21 cellular contexts compared by ENCODE assay signal in genomic region chr12:47410383-47410782, GRCh38.
DNase-seq lines count a peak whose midpoint lies in the region; ATAC-seq lines count a peak whose summit lies in the region.
"Had no signal": no experiment of that assay in that cellular context is flagged by ENCODE, and none has a peak within 500 bp of the region (broad histone marks: within the 10 kb centered on the region; RNA-seq: fewer than 3 reads in every experiment).

No MANE protein-coding gene starts in this region.

- H3K4me1 ChIP-seq in CD4-positive, alpha-beta memory T cell (ENCODE audit: insufficient read depth, low read length) = peaks cover 44% of the 10 kb centered on the region

- no peak overlapping the region for H3K4me3 Mint-ChIP-seq in activated T-cell treated with anti-CD3 and anti-CD28 coated beads, Interleukin-2, amount 50 U/mL, for 72 hours
- H3K4me3 Mint-ChIP-seq in activated T-cell treated with anti-CD3 and anti-CD28 coated beads, Interleukin-2, amount 50 U/mL, for 4 hours = no peak overlapping the region
- H3K4me3 Mint-ChIP-seq in CD4-positive, alpha-beta memory T cell = peak overlapping the region in 1 of 8 donors; percentile 26
- peak overlapping the region in 9 of 10 donors; percentile 20 to 71 (median 49) for H3K4me3 Mint-ChIP-seq in naive thymus-derived CD8-positive, alpha-beta T cell
- H3K4me3 Mint-ChIP-seq: HFFc6 had no signal

- no peak overlapping the region for H3K27ac ChIP-seq in CD4-positive, alpha-beta memory T cell (ENCODE audit: low read depth, low read length)

- H3K27me3 ChIP-seq in CD4-positive, alpha-beta memory T cell (ENCODE audit: insufficient read depth, low read length) = no peaks in the 10 kb centered on the region

- POLR2A ChIA-PET in CD4-positive, alpha-beta memory T cell (lab: Charles Lee; ENCODE audit: partially characterized antibody) = interaction anchor here (1.3 to 1.5 kb wide), 2 partner anchors 14 to 203 kb away, joined by 3 to 6 read pairs; no protein-coding TSS in a partner anchor
- POLR2A ChIA-PET in naive thymus-derived CD8-positive, alpha-beta T cell (lab: Charles Lee) = interaction anchor here (0.6 to 1.5 kb wide), 5 partner anchors 134 to 379 kb away, joined by 3 to 5 read pairs (median 3); no protein-coding TSS in a partner anchor

- peaks cover 0 to 1% of the 10 kb centered on the region in 2 donors for H3K36me3 Mint-ChIP-seq in activated T-cell treated with anti-CD3 and anti-CD28 coated beads, Interleukin-2, amount 50 U/mL, for 72 hours (ENCODE audit: insufficient read depth in 2 of 2)
- H3K36me3 Mint-ChIP-seq in activated T-cell treated with anti-CD3 and anti-CD28 coated beads, Interleukin-2, amount 50 U/mL, for 4 hours (ENCODE audit: insufficient read depth) = no peaks in the 10 kb centered on the region
- H3K36me3 Mint-ChIP-seq in CD4-positive, alpha-beta memory T cell = no peaks in the 10 kb centered on the region
- no peaks in the 10 kb centered on the region for H3K36me3 Mint-ChIP-seq in naive thymus-derived CD8-positive, alpha-beta T cell

- H3K9me3 Mint-ChIP-seq in activated T-cell treated with anti-CD3 and anti-CD28 coated beads, Interleukin-2, amount 50 U/mL, for 72 hours = peaks cover 0 to 3% of the 10 kb centered on the region in 2 donors
- H3K9me3 Mint-ChIP-seq in activated T-cell treated with anti-CD3 and anti-CD28 coated beads, Interleukin-2, amount 50 U/mL, for 4 hours = no peaks in the 10 kb centered on the region
- H3K9me3 Mint-ChIP-seq in CD4-positive, alpha-beta memory T cell = peaks cover 0 to 3% (median 0%) of the 10 kb centered on the region in 8 donors
- H3K9me3 Mint-ChIP-seq in naive thymus-derived CD8-positive, alpha-beta T cell = no peaks in the 10 kb centered on the region
- H3K9me3 Mint-ChIP-seq: HFFc6 had no signal

- no peak for DNase-seq in activated T-cell treated with anti-CD3 and anti-CD28 coated beads, Interleukin-2, amount 50 U/mL, for 72 hours
- no peak for DNase-seq in activated T-cell treated with anti-CD3 and anti-CD28 coated beads, Interleukin-2, amount 50 U/mL, for 4 hours
- DNase-seq in CD4-positive, alpha-beta memory T cell = no peak
- peak; percentile 51 for DNase-seq in Jurkat, Clone E6-1 (ENCODE audit: low read depth, low spot score)
- peak in 6 of 10 donors; percentile 14 to 68 (median 36) for DNase-seq in naive thymus-derived CD8-positive, alpha-beta T cell
- no peak for DNase-seq in hepatic stellate cell (ENCODE audit: low spot score)
- DNase-seq in NCI-H1930 (lab: John Stamatoyannopoulos, UW) = no peak
- DNase-seq in NCI-H345 treated with DMSO at 0.1 percent for 48 hours (lab: John Stamatoyannopoulos, UW; ENCODE audit: unreplicated experiment) = no peak
- DNase-seq: ACHN, C1 segment of cervical spinal cord, Caco-2, GDM1, H7, HFFc6, KG1, NCI-H1436, NCI-H2029, NCI-H2171, NCI-H446, NCI-H526 treated with DMSO at 0.1 percent for 48 hours had no signal

- H3K36me3 ChIP-seq in CD4-positive, alpha-beta memory T cell (ENCODE audit: insufficient read depth, low read length) = no peaks in the 10 kb centered on the region

- no peaks in the 10 kb centered on the region for H3K27me3 Mint-ChIP-seq in activated T-cell treated with anti-CD3 and anti-CD28 coated beads, Interleukin-2, amount 50 U/mL, for 72 hours (ENCODE audit: low read depth)
- no peaks in the 10 kb centered on the region for H3K27me3 Mint-ChIP-seq in activated T-cell treated with anti-CD3 and anti-CD28 coated beads, Interleukin-2, amount 50 U/mL, for 4 hours (ENCODE audit: low read depth)
- no peaks in the 10 kb centered on the region for H3K27me3 Mint-ChIP-seq in CD4-positive, alpha-beta memory T cell
- no peaks in the 10 kb centered on the region for H3K27me3 Mint-ChIP-seq in naive thymus-derived CD8-positive, alpha-beta T cell

- H3K27ac Mint-ChIP-seq in activated T-cell treated with anti-CD3 and anti-CD28 coated beads, Interleukin-2, amount 50 U/mL, for 72 hours = peak overlapping the region; percentile 12
- H3K27ac Mint-ChIP-seq in CD4-positive, alpha-beta memory T cell = peak overlapping the region in 5 of 7 donors; percentile 47 to 86 (median 71)
- H3K27ac Mint-ChIP-seq in naive thymus-derived CD8-positive, alpha-beta T cell = peak overlapping the region; percentile 66 to 93 (median 88)
- H3K27ac Mint-ChIP-seq: HFFc6 had no signal

- intact Hi-C loops in CD4-positive, alpha-beta memory T cell (cut with micrococcal nuclease) = no loop called here

- no peaks in the 10 kb centered on the region for H3K9me3 ChIP-seq in CD4-positive, alpha-beta memory T cell (ENCODE audit: control insufficient read depth in 1 of 2, low read length in 2 of 2)
- H3K9me3 ChIP-seq: Caco-2 had no signal

- peaks cover 88% of the 10 kb centered on the region for H3K4me1 Mint-ChIP-seq in activated T-cell treated with anti-CD3 and anti-CD28 coated beads, Interleukin-2, amount 50 U/mL, for 72 hours (ENCODE audit: low read depth)
- peaks cover 79% of the 10 kb centered on the region for H3K4me1 Mint-ChIP-seq in activated T-cell treated with anti-CD3 and anti-CD28 coated beads, Interleukin-2, amount 50 U/mL, for 4 hours (ENCODE audit: low read depth)
- peaks cover 46 to 85% (median 59%) of the 10 kb centered on the region in 4 donors for H3K4me1 Mint-ChIP-seq in CD4-positive, alpha-beta memory T cell
- H3K4me1 Mint-ChIP-seq in naive thymus-derived CD8-positive, alpha-beta T cell = peaks cover 48 to 86% (median 82%) of the 10 kb centered on the region in 4 donors

- no peak overlapping the region for H3K4me3 ChIP-seq in CD4-positive, alpha-beta memory T cell (ENCODE audit: low read length in 2 of 2)
- H3K4me3 ChIP-seq in Jurkat, Clone E6-1 (ENCODE audit: low read length) = no peak overlapping the region

- ATAC-seq in activated T-cell treated with anti-CD3 and anti-CD28 coated beads, Interleukin-2, amount 50 U/mL, for 72 hours (replicated peaks in 1 of 2) = no peak
- no peak for ATAC-seq in activated T-cell treated with anti-CD3 and anti-CD28 coated beads, Interleukin-2, amount 50 U/mL, for 4 hours
- peak; percentile 79 to 84 for ATAC-seq in naive thymus-derived CD8-positive, alpha-beta T cell
- ATAC-seq: Right ventricle myocardium inferior had no signal

- CTCF ChIA-PET in CD4-positive, alpha-beta memory T cell (lab: Charles Lee; ENCODE audit: partially characterized antibody) = interaction anchor here (1.1 to 3.4 kb wide), 4 partner anchors 10 to 378 kb away, joined by 3 to 20 read pairs (median 6); no protein-coding TSS in a partner anchor

Comparison
In these comparisons a context has a peak if more than half of its experiments do, and no peak if none do; other contexts are left out.
1. ATAC-seq: peak in naive thymus-derived CD8-positive, alpha-beta T cell (2 of 2); none in activated T-cell treated with anti-CD3 and anti-CD28 coated beads, Interleukin-2, amount 50 U/mL, for 72 hours (0 of 2) and activated T-cell treated with anti-CD3 and anti-CD28 coated beads, Interleukin-2, amount 50 U/mL, for 4 hours (0 of 2).
2. DNase-seq: peak in Jurkat, Clone E6-1 (single experiment) and naive thymus-derived CD8-positive, alpha-beta T cell (6 of 10); none in activated T-cell treated with anti-CD3 and anti-CD28 coated beads, Interleukin-2, amount 50 U/mL, for 72 hours (0 of 2), activated T-cell treated with anti-CD3 and anti-CD28 coated beads, Interleukin-2, amount 50 U/mL, for 4 hours (single experiment), CD4-positive, alpha-beta memory T cell (0 of 5), hepatic stellate cell (single experiment), NCI-H1930 (0 of 2) and NCI-H345 treated with DMSO at 0.1 percent for 48 hours (single experiment).
3. H3K27ac Mint-ChIP-seq: peak in every context shown above with its lines; median percentile 88 in naive thymus-derived CD8-positive, alpha-beta T cell; 71 in CD4-positive, alpha-beta memory T cell; 12 in activated T-cell treated with anti-CD3 and anti-CD28 coated beads, Interleukin-2, amount 50 U/mL, for 72 hours.
4. H3K4me3 Mint-ChIP-seq: peak in naive thymus-derived CD8-positive, alpha-beta T cell (9 of 10); none in activated T-cell treated with anti-CD3 and anti-CD28 coated beads, Interleukin-2, amount 50 U/mL, for 72 hours (0 of 2) and activated T-cell treated with anti-CD3 and anti-CD28 coated beads, Interleukin-2, amount 50 U/mL, for 4 hours (single experiment).